24 cellular contexts compared by ENCODE assay signal in genomic region chr1:22030473-22030872, GRCh38. TPM values are rescaled to one million over a fixed set of nuclear protein-coding genes. Genes with fewer than 3 reads are reported as not detected.
"Had no signal": no experiment of that assay in that cellular context is flagged by ENCODE, and none has a peak within 500 bp of the region (broad histone marks: within the 10 kb centered on the region; RNA-seq: fewer than 3 reads in every experiment).

No MANE protein-coding gene starts in this region.

- H3K4me3 Mint-ChIP-seq: endodermal cell, mesothelial cell of epicardium had no signal

- H3K27me3 Mint-ChIP-seq: naive B cell had no signal

- H3K9me3 ChIP-seq: prostate gland, spleen, suprapubic skin had no signal

- H3K4me1 ChIP-seq: prostate gland had no signal

- H3K4me3 ChIP-seq: hepatocyte, prostate gland, spleen, suprapubic skin had no signal

- H3K9me3 Mint-ChIP-seq: activated naive CD4-positive, alpha-beta T cell treated with anti-CD3 and anti-CD28 coated beads, Interleukin-2, amount 50 U/mL, for 72 hours; endodermal cell; mesothelial cell of epicardium; T-helper 2 cell treated with Interferon-gamma antibody and Interleukin-4, amounts not matched to agents 5 μg/mL and 100 μg/mL, for 36 hours had no signal

- H3K27me3 ChIP-seq: brain microvascular endothelial cell, hepatocyte, spleen, suprapubic skin had no signal

- ATAC-seq: sciatic nerve, SK-N-SH treated with all-trans-retinoic acid at 6 μM for 48 hours had no signal

- H3K27ac Mint-ChIP-seq: endodermal cell had no signal

- DNase-seq: activated CD4-positive, alpha-beta T cell treated with anti-CD3 and anti-CD28 coated beads for 48 hours; activated CD8-positive, alpha-beta memory T cell treated with anti-CD3 and anti-CD28 coated beads for 24 hours; brain microvascular endothelial cell; endodermal cell; erythroblast; naive B cell; occipital lobe; spleen; stimulated activated CD4-positive, alpha-beta T cell treated with anti-CD3 and anti-CD28 coated beads, Interleukin-1b, Interleukin-23, amount 100 ng/mL, for 48 hours; stimulated activated naive CD4-positive, alpha-beta T cell treated with Interleukin-2 at 50 U/mL for 16 hours; WERI-Rb-1 had no signal

- H3K27ac ChIP-seq: brain microvascular endothelial cell, WERI-Rb-1 had no signal

- H3K36me3 Mint-ChIP-seq: mesothelial cell of epicardium had no signal

- H3K36me3 ChIP-seq: brain microvascular endothelial cell, prostate gland had no signal

- H2AFZ ChIP-seq: hepatocyte had no signal

RNA-seq across cellular contexts. Expression of gene CELA3A, which starts 29.0 kb away (rescaled TPM):
- total RNA-seq: activated naive CD4-positive, alpha-beta T cell treated with anti-CD3 and anti-CD28 coated beads, Interleukin-2, amount 50 U/mL, for 72 hours; cerebellum; dermis microvascular lymphatic vessel endothelial cell; endodermal cell; kidney epithelial cell; lower leg skin; mesothelial cell of epicardium; occipital lobe; prostate gland; suprapubic skin; urinary bladder had no signal

RNA-seq across cellular contexts. Expression of gene CELA3B, which starts 53.7 kb away (rescaled TPM):
- total RNA-seq: activated naive CD4-positive, alpha-beta T cell treated with anti-CD3 and anti-CD28 coated beads, Interleukin-2, amount 50 U/mL, for 72 hours; cerebellum; endodermal cell; kidney epithelial cell; lower leg skin; mesothelial cell of epicardium; occipital lobe; prostate gland; suprapubic skin; urinary bladder had no signal
- polyA plus RNA-seq: hepatocyte had no signal
